Comparison of ENCODE assay signal across 8 cellular contexts in genomic region chr1:39973503-39974135, GRCh38. TPM values are rescaled to one million over a fixed set of nuclear protein-coding genes. Genes with fewer than 3 reads are reported as not detected.
DNase-seq lines count a peak whose midpoint lies in the region; ATAC-seq and TF ChIP-seq lines count a peak whose summit lies in the region.

No MANE protein-coding gene starts in this region.

- H3K23ac ChIP-seq in mesenchymal stem cell (ENCODE audit: low read length in 2 of 2): no peak overlapping the region

- no peak overlapping the region for H2BK120ac ChIP-seq in mesenchymal stem cell (ENCODE audit: low read depth, low read length)

- H3K36me3 Mint-ChIP-seq in activated CD8-positive, alpha-beta T cell treated with anti-CD3 and anti-CD28 coated beads for 36 hours (ENCODE audit: low read depth): peaks cover 2% of the 10 kb centered on the region
- peaks cover 3% of the 10 kb centered on the region for H3K36me3 Mint-ChIP-seq in effector memory CD8-positive, alpha-beta T cell (ENCODE audit: insufficient read depth)

- no peak overlapping the region for H3K18ac ChIP-seq in mesenchymal stem cell (ENCODE audit: low read depth in 1 of 2, low read length in 2 of 2)

- no peak overlapping the region for H4K8ac ChIP-seq in mesenchymal stem cell (ENCODE audit: low read length)

- CTCF ChIA-PET in BJ (lab: Yijun Ruan, JAX) (interaction anchor here (0.8 to 13.8 kb wide), 37 partner anchors 9 to 174 kb away, joined by 3 to 228 read pairs (median 5); partner anchors contain the start of genes CAP1, MFSD2A and MYCL), HEK293 (lab: Yijun Ruan, JAX) (interaction anchor here (0.5 to 8.4 kb wide), 49 partner anchors 8 to 604 kb away, joined by 3 to 188 read pairs (median 6); partner anchors contain the start of gene MYCL)
- CTCF ChIA-PET in activated CD8-positive, alpha-beta T cell treated with anti-CD3 and anti-CD28 coated beads for 36 hours (lab: Charles Lee): interaction anchor here (0.6 to 18.9 kb wide), 45 partner anchors 8 to 365 kb away, joined by 3 to 293 read pairs (median 4); partner anchors contain the start of genes MYCL and PPIE

- DNase-seq in BJ (ENCODE audit: low read depth) (no peak), NCI-H748 (lab: John Stamatoyannopoulos, UW; ENCODE audit: unreplicated experiment) (peak; percentile 98), mesenchymal stem cell (peak; percentile 61)
- peak; percentile 84 for DNase-seq in activated CD8-positive, alpha-beta T cell treated with anti-CD3 and anti-CD28 coated beads for 36 hours
- peak; percentile 69 to 74 (median 73) for DNase-seq in effector memory CD8-positive, alpha-beta T cell
- DNase-seq in stimulated activated CD8-positive, alpha-beta memory T cell treated with anti-CD3 and anti-CD28 coated beads, Interleukin-2, amount 100 ng/mL, for 48 hours (ENCODE audit: low read depth in 2 of 2): peak; percentile 51 to 66

- H3K27me3 ChIP-seq in BJ (ENCODE audit: control insufficient read depth, insufficient read depth, low read length) (no peaks in the 10 kb centered on the region), mesenchymal stem cell (ENCODE audit: control insufficient read depth in 1 of 2, insufficient read depth in 1 of 2, low read length in 2 of 2) (peaks cover 0 to 3% of the 10 kb centered on the region in 2 experiments)

- no peak overlapping the region for H3K4ac ChIP-seq in mesenchymal stem cell (ENCODE audit: low read depth in 1 of 2, low read length in 2 of 2)

- no peaks in the 10 kb centered on the region for H3K27me3 Mint-ChIP-seq in activated CD8-positive, alpha-beta T cell treated with anti-CD3 and anti-CD28 coated beads for 36 hours
- no peaks in the 10 kb centered on the region for H3K27me3 Mint-ChIP-seq in effector memory CD8-positive, alpha-beta T cell

- H3K4me3 Mint-ChIP-seq in activated CD8-positive, alpha-beta T cell treated with anti-CD3 and anti-CD28 coated beads for 36 hours: no peak overlapping the region
- no peak overlapping the region for H3K4me3 Mint-ChIP-seq in effector memory CD8-positive, alpha-beta T cell

- TF ChIP-seq CTCF in BJ (IDR thresholded peaks at IDR 0.05; ENCODE audit: insufficient read depth, low read depth, low read length): peak; percentile 98
- TF ChIP-seq CTCF in HEK293 (tag by site-specific recombination; IDR thresholded peaks at IDR 0.05): peak; percentile 89
- TF ChIP-seq CTCF in activated CD8-positive, alpha-beta T cell treated with anti-CD3 and anti-CD28 coated beads for 36 hours (IDR thresholded peaks at IDR 0.05): peak; percentile 99

- H3K27ac ChIP-seq in HEK293 (ENCODE audit: extremely low read depth, low read depth, low read length) (no peak overlapping the region), mesenchymal stem cell (ENCODE audit: low read length, poor library complexity, severe bottlenecking) (no peak overlapping the region)

- H3K14ac ChIP-seq in mesenchymal stem cell (ENCODE audit: low read length in 2 of 2): no peak overlapping the region

- H3K4me3 ChIP-seq in BJ (ENCODE audit: low read depth, low read length) (no peak overlapping the region), HEK293 (ENCODE audit: low read depth, low read length) (no peak overlapping the region), mesenchymal stem cell (ENCODE audit: insufficient read depth in 1 of 2, low read depth in 1 of 2, low read length in 2 of 2) (no peak overlapping the region)

- no peaks in the 10 kb centered on the region for H3K9me3 ChIP-seq in HEK293 (ENCODE audit: control insufficient read depth, insufficient read depth, low read depth, low read length)
- H3K9me3 ChIP-seq in mesenchymal stem cell (ENCODE audit: control insufficient read depth, low read length): no peaks in the 10 kb centered on the region

- no peak overlapping the region for H2AFZ ChIP-seq in mesenchymal stem cell (ENCODE audit: low read depth, low read length)

- no peak overlapping the region for H4K91ac ChIP-seq in mesenchymal stem cell (ENCODE audit: low read length)

- H3K9ac ChIP-seq in mesenchymal stem cell (ENCODE audit: low read length): no peak overlapping the region

- intact Hi-C loops in activated CD8-positive, alpha-beta T cell treated with anti-CD3 and anti-CD28 coated beads for 36 hours (cut with micrococcal nuclease): loop anchor here (2.0 to 5.0 kb wide), 2 partner anchors 55 to 156 kb away; no protein-coding TSS in a partner anchor

- POLR2A ChIA-PET in BJ (lab: Charles Lee) (no interaction called here), HEK293 (lab: Yijun Ruan, JAX) (interaction anchor here (1.4 kb wide), 1 partner anchor 18 kb away, joined by 4 read pairs; no protein-coding TSS in a partner anchor)
- POLR2A ChIA-PET in activated CD8-positive, alpha-beta T cell treated with anti-CD3 and anti-CD28 coated beads for 36 hours (lab: Charles Lee): interaction anchor here (0.6 to 1.2 kb wide), 4 partner anchors 18 to 514 kb away, joined by 3 read pairs; no protein-coding TSS in a partner anchor

- WGBS in mesenchymal stem cell: 41% methylated on average over 8 of the region's 9 CpGs

- no peaks in the 10 kb centered on the region for H3K79me1 ChIP-seq in mesenchymal stem cell (replicated peaks; ENCODE audit: low read length, poor library complexity, severe bottlenecking)

- H3K4me1 ChIP-seq in HEK293 (ENCODE audit: control insufficient read depth, insufficient read depth, low read length): no peaks in the 10 kb centered on the region
- peaks cover 8% of the 10 kb centered on the region for H3K4me1 ChIP-seq in mesenchymal stem cell (ENCODE audit: control insufficient read depth, insufficient read depth, low read depth, low read length)

- peak; percentile 85 for ATAC-seq in activated CD8-positive, alpha-beta T cell treated with anti-CD3 and anti-CD28 coated beads for 36 hours
- peak; percentile 77 for ATAC-seq in effector memory CD8-positive, alpha-beta T cell (replicated peaks)
- no peak for ATAC-seq in HG03469 (IDR thresholded peaks at IDR 0.05; ENCODE audit: unreplicated experiment)

- no peaks in the 10 kb centered on the region for H3K4me1 Mint-ChIP-seq in activated CD8-positive, alpha-beta T cell treated with anti-CD3 and anti-CD28 coated beads for 36 hours (ENCODE audit: low read depth)
- peaks cover 5 to 6% of the 10 kb centered on the region in 2 donors for H3K4me1 Mint-ChIP-seq in effector memory CD8-positive, alpha-beta T cell (ENCODE audit: low read depth in 2 of 2)

- H3K4me2 ChIP-seq in mesenchymal stem cell (ENCODE audit: low read length, poor library complexity, severe bottlenecking): no peak overlapping the region

- H2BK12ac ChIP-seq in mesenchymal stem cell (ENCODE audit: low read length in 2 of 2): no peak overlapping the region

- H3K27ac Mint-ChIP-seq in activated CD8-positive, alpha-beta T cell treated with anti-CD3 and anti-CD28 coated beads for 36 hours: no peak overlapping the region
- H3K27ac Mint-ChIP-seq in effector memory CD8-positive, alpha-beta T cell: no peak overlapping the region

- no peak overlapping the region for H2AK5ac ChIP-seq in mesenchymal stem cell (ENCODE audit: low read length, severe bottlenecking)

- H2BK15ac ChIP-seq in mesenchymal stem cell (ENCODE audit: low read depth, poor library complexity, severe bottlenecking): no peak overlapping the region

- H3K9me3 Mint-ChIP-seq in activated CD8-positive, alpha-beta T cell treated with anti-CD3 and anti-CD28 coated beads for 36 hours: no peaks in the 10 kb centered on the region
- no peaks in the 10 kb centered on the region for H3K9me3 Mint-ChIP-seq in effector memory CD8-positive, alpha-beta T cell

- H3K36me3 ChIP-seq in BJ (ENCODE audit: control insufficient read depth, insufficient read depth, low read length): no peaks in the 10 kb centered on the region
- peaks cover 0 to 14% of the 10 kb centered on the region in 2 experiments; a peak in 1 of 3 replicates for H3K36me3 ChIP-seq in HEK293 (ENCODE audit: control insufficient read depth in 2 of 2, insufficient read depth in 1 of 2, low read length in 2 of 2)
- peaks cover 4 to 6% of the 10 kb centered on the region in 2 experiments for H3K36me3 ChIP-seq in mesenchymal stem cell (ENCODE audit: control insufficient read depth in 1 of 2, insufficient read depth in 2 of 2, low read depth in 1 of 2, low read length in 2 of 2)

- no peak overlapping the region for H2BK5ac ChIP-seq in mesenchymal stem cell (ENCODE audit: low read depth, low read length, poor library complexity, severe bottlenecking)

TF ChIP-seq in HEK293, 187 proteins besides CTCF, POLR2A, EP300 and RAD21 (continues in another document):
- TF ChIP-seq ZNF2 (tag by site-specific recombination; IDR thresholded peaks at IDR 0.05) (0 out of 2 replicates have a peak, but pooled peaks have one; percentile 53), ZNF398 (tag by site-specific recombination; IDR thresholded peaks at IDR 0.05) (no peak), IKZF3 (tag by site-specific recombination; IDR thresholded peaks at IDR 0.05) (0 out of 2 replicates have a peak, but pooled peaks have one; percentile 16), ZBTB17 (tag by site-specific recombination; IDR thresholded peaks at IDR 0.05) (peak; percentile 56)

RNA-seq across cellular contexts. Expression of gene MFSD2A, which starts 18.7 kb away (rescaled TPM):
- polyA plus RNA-seq in BJ (2011; rRNA removed): 0.94 and 2.0 TPM in 2 replicates
- polyA minus RNA-seq in BJ (2011; rRNA and poly(A)+ RNA removed): 1.4 and 2.2 TPM in 2 replicates
- total RNA-seq in activated CD8-positive, alpha-beta T cell treated with anti-CD3 and anti-CD28 coated beads for 36 hours: 10 to 100 TPM; 15.0 to 19.3 TPM
- 0.72 TPM for polyA plus RNA-seq in mesenchymal stem cell (2013, experiment 1 of 2)
- polyA plus RNA-seq in mesenchymal stem cell (2013, experiment 2 of 2): 0.67 TPM
